Comparison of ENCODE assay signal across 22 cellular contexts in genomic region chr14:57071639-57072038, GRCh38.
DNase-seq lines count a peak whose midpoint lies in the region; ATAC-seq and TF ChIP-seq lines count a peak whose summit lies in the region.
"Had no signal": no experiment of that assay in that cellular context is flagged by ENCODE, and none has a peak within 500 bp of the region (broad histone marks: within the 10 kb centered on the region; RNA-seq: fewer than 3 reads in every experiment).

No MANE protein-coding gene starts in this region.

- no peak for TF ChIP-seq CTCF in A673 (conservative IDR thresholded peaks at IDR 0.05; ENCODE audit: low read depth, low read length)
- no peak for TF ChIP-seq CTCF in retinal pigment epithelial cell (conservative IDR thresholded peaks at IDR 0.05; ENCODE audit: low read depth, low read length)

- BruUV-seq in A673 (replicated peaks; lab: Mats Ljungman, UMichigan): no TSS peak

- no peaks in the 10 kb centered on the region for H3K36me3 ChIP-seq in A673 (ENCODE audit: insufficient read depth, low read length, poor library complexity, severe bottlenecking)
- H3K36me3 ChIP-seq in HAP-1 (replicated peaks): no peaks in the 10 kb centered on the region
- H3K36me3 ChIP-seq: BLaER1 treated with 17β-estradiol and CSF1 and Interleukin-3, amounts not matched to agents 10 nM and 100 nM had no signal

- intact Hi-C loops in A673 (cut with micrococcal nuclease; ENCODE audit: unreplicated experiment): no loop called here

- in situ Hi-C loops in HAP-1 (cut with MboI; ENCODE audit: low sequenced_read_pairs): no loop called here

- CTCF ChIA-PET in A673 (lab: Charles Lee): no interaction called here

- H3K27me3 ChIP-seq in A673 (replicated peaks; ENCODE audit: insufficient read depth, low read depth, low read length, poor library complexity) (no peaks in the 10 kb centered on the region), HAP-1 (ENCODE audit: low read depth) (no peaks in the 10 kb centered on the region)
- H3K27me3 ChIP-seq: BLaER1 treated with 17β-estradiol and CSF1 and Interleukin-3, amounts not matched to agents 10 nM and 100 nM had no signal

- peak overlapping the region; percentile 28 for H3K27ac ChIP-seq in A673 (ENCODE audit: low read depth, low read length, poor library complexity, severe bottlenecking)
- H3K27ac ChIP-seq: 22Rv1; A549; BLaER1 treated with 17β-estradiol and CSF1 and Interleukin-3, amounts not matched to agents 10 nM and 100 nM had no signal

- DNase-seq in A673 (ENCODE audit: low spot score): peak; percentile 89
- peak; percentile 33 to 88 for DNase-seq in HAP-1 (ENCODE audit: low spot score in 2 of 2)
- DNase-seq in cerebellar cortex (ENCODE audit: low spot score): peak; percentile 75
- DNase-seq in retinal pigment epithelial cell (ENCODE audit: low read depth): peak; percentile 81
- DNase-seq in AML-193 (lab: John Stamatoyannopoulos, UW): no peak
- DNase-seq in RPMI8226: no peak
- DNase-seq: Calu3; CD8-positive, alpha-beta T cell; DMS 273 treated with DMSO at 0.1 percent for 48 hours; DMS53; DND-41; EL; GDM1; HFFc6; KBM-7 had no signal

- H3K9me3 ChIP-seq in A673 (ENCODE audit: low read depth, low read length, poor library complexity, severe bottlenecking) (no peaks in the 10 kb centered on the region), HAP-1 (no peaks in the 10 kb centered on the region)
- H3K9me3 ChIP-seq: A549; BLaER1 treated with 17β-estradiol and CSF1 and Interleukin-3, amounts not matched to agents 10 nM and 100 nM had no signal

- peaks cover 63% of the 10 kb centered on the region for H3K4me1 ChIP-seq in A673 (ENCODE audit: insufficient read depth, low read length, poor library complexity, severe bottlenecking)
- H3K4me1 ChIP-seq in HAP-1: peaks cover 32% of the 10 kb centered on the region
- H3K4me1 ChIP-seq: A549; BLaER1 treated with 17β-estradiol and CSF1 and Interleukin-3, amounts not matched to agents 10 nM and 100 nM had no signal

- no peak overlapping the region for H3K4me3 ChIP-seq in A673 (ENCODE audit: low read depth, low read length, poor library complexity, severe bottlenecking)
- H3K4me3 ChIP-seq in HAP-1: no peak overlapping the region
- H3K4me3 ChIP-seq in retinal pigment epithelial cell (ENCODE audit: low read length): no peak overlapping the region
- H3K4me3 ChIP-seq: A549; BLaER1 treated with 17β-estradiol and CSF1 and Interleukin-3, amounts not matched to agents 10 nM and 100 nM; GM23338 had no signal

- ATAC-seq in HG02973 (IDR thresholded peaks at IDR 0.05; ENCODE audit: unreplicated experiment): no peak
- ATAC-seq: A549; CD8-positive, alpha-beta T cell; GM23338; HCT116; HepG2 had no signal

- POLR2A ChIA-PET in A673 (lab: Charles Lee; ENCODE audit: low non-redundant PET): no interaction called here

Comparison
In these comparisons a context has a peak if more than half of its experiments do, and no peak if none do; other contexts are left out.
1. DNase-seq: peak in A673 (single experiment), HAP-1 (2 of 2), cerebellar cortex (single experiment) and retinal pigment epithelial cell (single experiment); none in AML-193 (0 of 2) and RPMI8226 (single experiment).